In genomic region chr2:199955339-199956061, GRCh38 we compare ENCODE assay signal across 8 cellular contexts. TPM values are rescaled to one million over a fixed set of nuclear protein-coding genes. Genes with fewer than 3 reads are reported as not detected.
DNase-seq lines count a peak whose midpoint lies in the region; ATAC-seq and TF ChIP-seq lines count a peak whose summit lies in the region.

TSS of gene MAIP1 (plus strand) at chr2:199955582. CDS start at chr2:199955799, 217 bp downstream.
TSS of gene TYW5 (minus strand) at chr2:199955491. CDS start at chr2:199955470, 21 bp downstream.

- H3K4me3 Mint-ChIP-seq in IgD-negative memory B cell, result peak within 1 kb of the TSS; percentile 97 to 100 (median 98)

- H3K9ac ChIP-seq in PC-3 (ENCODE audit: low read length) (peak within 1 kb of the TSS; percentile 84), mucosa of rectum (ENCODE audit: low read depth in 1 of 2, low read length in 2 of 2) (peak within 1 kb of the TSS; percentile 79 to 91)

- H3K9me3 ChIP-seq in PC-3 (ENCODE audit: low read length) (no peaks in the 10 kb centered on the region), mucosa of rectum (ENCODE audit: control insufficient read depth in 2 of 2, low read length in 2 of 2) (no peaks in the 10 kb centered on the region)

- ATAC-seq in GM21576 (IDR thresholded peaks at IDR 0.05; ENCODE audit: unreplicated experiment), result peak; percentile 83
- peak; percentile 87 for ATAC-seq in PC-3

- H3K4me1 Mint-ChIP-seq in IgD-negative memory B cell, result peaks cover 28 to 40% (median 31%) of the 10 kb centered on the region in 3 donors

- H3K4me3 ChIP-seq in PC-3 (ENCODE audit: low read length) (peak within 1 kb of the TSS; percentile 94), mucosa of rectum (ENCODE audit: low read length in 2 of 2) (peak within 1 kb of the TSS; percentile 77 to 95)

- H3K9me3 Mint-ChIP-seq in IgD-negative memory B cell, result no peaks in the 10 kb centered on the region

- intact Hi-C loops in PC-3 (cut with micrococcal nuclease), result loop anchor here (1.0 kb wide), 1 partner anchor 44 kb away; the partner anchor contains the start of gene C2orf69

- POLR2A ChIA-PET in PC-3 (lab: Charles Lee; ENCODE audit: unreplicated experiment), result no interaction called here

- H4K20me1 ChIP-seq in PC-3 (ENCODE audit: low read length), result 0 out of 2 replicates have a peak, but pooled peaks cover 4% of the 10 kb centered on the region

- H3K27ac Mint-ChIP-seq in IgD-negative memory B cell, result peak within 1 kb of the TSS; percentile 87 to 93 (median 92)

- no TSS peak for BruUV-seq in PC-3 (replicated peaks; lab: Mats Ljungman, UMichigan)

- peak within 1 kb of the TSS; percentile 86 for H3K4me2 ChIP-seq in PC-3 (ENCODE audit: low read length)

- H3K9me2 ChIP-seq in PC-3 (replicated peaks; ENCODE audit: low read length), result no peaks in the 10 kb centered on the region

- TF ChIP-seq POLR2A in erythroblast (IDR thresholded peaks at IDR 0.05; ENCODE audit: low read length), result peak; percentile 87

- peaks cover 84% of the 10 kb centered on the region for H3K79me2 ChIP-seq in PC-3 (ENCODE audit: low read length)

- H3K36me3 ChIP-seq in PC-3 (ENCODE audit: low read depth, low read length) (peaks cover 19% of the 10 kb centered on the region), mucosa of rectum (ENCODE audit: control insufficient read depth in 2 of 2, insufficient read depth in 2 of 2, low read length in 2 of 2) (peaks cover 14 to 19% of the 10 kb centered on the region in 2 donors)

- H3K36me3 Mint-ChIP-seq in IgD-negative memory B cell, result no peaks in the 10 kb centered on the region

- H3K27ac ChIP-seq in PC-3 (ENCODE audit: low read length) (peak within 1 kb of the TSS; percentile 82), mucosa of rectum (ENCODE audit: low read depth in 2 of 2, low read length in 2 of 2) (peak within 1 kb of the TSS; percentile 71 to 90)

- H3K27me3 ChIP-seq in PC-3 (ENCODE audit: low read length), result no peaks in the 10 kb centered on the region
- no peaks in the 10 kb centered on the region for H3K27me3 ChIP-seq in mucosa of rectum (ENCODE audit: control insufficient read depth in 2 of 2, insufficient read depth in 2 of 2, low read length in 2 of 2)

- no peaks in the 10 kb centered on the region for H3K27me3 Mint-ChIP-seq in IgD-negative memory B cell

- H2AFZ ChIP-seq in PC-3 (ENCODE audit: low read length), result peak within 1 kb of the TSS; percentile 80

- CTCF ChIA-PET in PC-3 (lab: Charles Lee), result no interaction called here

- peaks cover 20% of the 10 kb centered on the region for H3K4me1 ChIP-seq in PC-3 (ENCODE audit: insufficient read depth, low read length)
- peaks cover 12 to 25% of the 10 kb centered on the region in 2 donors for H3K4me1 ChIP-seq in mucosa of rectum (ENCODE audit: control insufficient read depth in 2 of 2, insufficient read depth in 2 of 2, low read length in 2 of 2)

- DNase-seq in DMS153 treated with DMSO at 0.1 percent for 48 hours (lab: John Stamatoyannopoulos, UW; ENCODE audit: unreplicated experiment), result peak; percentile 31
- DNase-seq in PC-3, result peak; percentile 82
- peak; percentile 71 for DNase-seq in activated T-cell treated with anti-CD3 and anti-CD28 coated beads for 48 hours (ENCODE audit: low read depth)
- DNase-seq in erythroblast (lab: John Stamatoyannopoulos, UW), result peak; percentile 93 to 94
- DNase-seq in stimulated activated CD8-positive, alpha-beta memory T cell treated with anti-CD3 and anti-CD28 coated beads, Interleukin-4, amount 100 ng/mL, for 48 hours, result peak; percentile 86

- TF ChIP-seq CTCF in PC-3 (conservative IDR thresholded peaks at IDR 0.05; ENCODE audit: low read depth, low read length), result 0 out of 2 replicates have a peak, but pooled peaks have one; percentile 18

- H3F3A ChIP-seq in PC-3 (ENCODE audit: low read length, unreplicated experiment), result no peaks in the 10 kb centered on the region

RNA-seq across cellular contexts. Expression of gene MAIP1, which starts in this region (rescaled TPM):
- polyA plus RNA-seq in IgD-negative memory B cell, result 18.0 TPM
- total RNA-seq in PC-3 (2014; rRNA removed), result 44.7 and 49.2 TPM in 2 replicates

RNA-seq across cellular contexts. Expression of gene TYW5, which starts in this region (rescaled TPM):
- polyA plus RNA-seq in IgD-negative memory B cell, result 3.9 TPM
- total RNA-seq in PC-3 (2014; rRNA removed), result 5.4 and 9.0 TPM in 2 replicates

Comparison
In these comparisons a context has a peak if more than half of its experiments do, and no peak if none do; other contexts are left out.
1. Peak in every context shown above with its lines: DNase-seq, ATAC-seq, H3K4me3 ChIP-seq and H3K27ac ChIP-seq.
2. DNase-seq: peak in every context shown above with its lines; median percentile 94 in erythroblast; 86 in stimulated activated CD8-positive, alpha-beta memory T cell treated with anti-CD3 and anti-CD28 coated beads, Interleukin-4, amount 100 ng/mL, for 48 hours; 82 in PC-3; 71 in activated T-cell treated with anti-CD3 and anti-CD28 coated beads for 48 hours; 31 in DMS153 treated with DMSO at 0.1 percent for 48 hours.